ENCODE assay signal across 20 cellular contexts in genomic region chr2:36193680-36194079, GRCh38.
DNase-seq lines count a peak whose midpoint lies in the region; ATAC-seq lines count a peak whose summit lies in the region.
"Had no signal": no experiment of that assay in that cellular context is flagged by ENCODE, and none has a peak within 500 bp of the region (broad histone marks: within the 10 kb centered on the region; RNA-seq: fewer than 3 reads in every experiment).

No MANE protein-coding gene starts in this region.

- no peaks in the 10 kb centered on the region for H3K36me3 Mint-ChIP-seq in T-helper 17 cell (ENCODE audit: low read depth)
- H3K36me3 Mint-ChIP-seq: CD4-positive, CD25-positive, alpha-beta regulatory T cell; CD8-positive, alpha-beta T cell had no signal

- peaks cover 4% of the 10 kb centered on the region for H3K4me1 Mint-ChIP-seq in T-helper 17 cell
- H3K4me1 Mint-ChIP-seq: CD4-positive, CD25-positive, alpha-beta regulatory T cell had no signal

- no peak for ATAC-seq in T-helper 17 cell
- no peak for ATAC-seq in GM18861 (IDR thresholded peaks at IDR 0.05; ENCODE audit: unreplicated experiment)
- ATAC-seq in GM21360 (IDR thresholded peaks at IDR 0.05; ENCODE audit: unreplicated experiment), result no peak
- ATAC-seq: A549; CD8-positive, alpha-beta T cell had no signal

- H3K4me3 Mint-ChIP-seq in T-helper 17 cell, result no peak overlapping the region
- H3K4me3 Mint-ChIP-seq: CD4-positive, CD25-positive, alpha-beta regulatory T cell; CD8-positive, alpha-beta T cell; HFFc6 had no signal

- intact Hi-C loops in head of caudate nucleus (cut with DNase I), result no loop called here

- DNase-seq in Ammon's horn (ENCODE audit: low spot score), result peak; percentile 21
- DNase-seq in T-helper 17 cell, result no peak
- peak in 38 of 42 donors; percentile 9 to 86 (median 47) for DNase-seq in head of caudate nucleus
- DNase-seq in putamen (ENCODE audit: low spot score), result peak; percentile 63
- DNase-seq in CD1c-positive myeloid dendritic cell (ENCODE audit: extremely low spot score), result no peak
- DNase-seq: 8988T; ACHN; AML-193; C1 segment of cervical spinal cord; Caco-2; CD4-positive, CD25-positive, alpha-beta regulatory T cell; CD8-positive, alpha-beta T cell; DMS153; DND-41; GOT3; HFFc6 had no signal

- H3K27me3 Mint-ChIP-seq in T-helper 17 cell, result peaks cover 10% of the 10 kb centered on the region
- H3K27me3 Mint-ChIP-seq: CD4-positive, CD25-positive, alpha-beta regulatory T cell had no signal

- peak overlapping the region; percentile 11 for H3K27ac Mint-ChIP-seq in T-helper 17 cell
- H3K27ac Mint-ChIP-seq: CD8-positive, alpha-beta T cell; HFFc6 had no signal

- no peaks in the 10 kb centered on the region for H3K9me3 ChIP-seq in T-helper 17 cell (ENCODE audit: control insufficient read depth, low read length, poor library complexity, severe bottlenecking)
- H3K9me3 ChIP-seq: A549, Caco-2, HAP-1 had no signal

Comparison
In these comparisons a context has a peak if more than half of its experiments do, and no peak if none do; other contexts are left out.
1. DNase-seq: peak in Ammon's horn (single experiment), head of caudate nucleus (38 of 42) and putamen (single experiment); none in T-helper 17 cell (0 of 3) and CD1c-positive myeloid dendritic cell (single experiment).